In the genomic region with DNA sequence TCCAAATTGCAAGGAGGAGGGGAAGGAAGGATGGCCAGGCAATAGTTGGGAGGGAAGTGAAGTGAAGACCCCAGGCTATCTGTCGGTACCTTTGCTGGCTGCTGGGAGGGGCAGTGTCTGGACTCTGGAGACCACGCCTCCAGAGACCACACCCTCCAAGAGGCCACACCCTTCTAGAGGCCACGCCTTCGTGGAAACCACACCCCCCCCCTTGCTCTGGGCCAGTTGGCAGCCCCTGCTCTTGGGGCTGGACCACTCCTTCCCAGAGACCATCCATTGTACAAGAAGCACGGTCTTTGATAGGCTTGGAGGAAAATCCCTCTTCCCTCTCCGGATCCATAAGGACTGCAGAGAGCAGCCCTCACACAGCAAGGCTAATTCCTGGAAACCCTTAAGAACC, we compare ENCODE assay signal across 21 cellular contexts.
A peak's percentile ranks its signal among the peaks of the same experiment; 100 is the strongest.
DNase-seq lines count a peak whose midpoint lies in the region; ATAC-seq, FAIRE-seq and TF ChIP-seq lines count a peak whose summit lies in the region.
"Had no signal": no experiment of that assay in that cellular context is flagged by ENCODE, and none has a peak within 500 bp of the region (broad histone marks: within the 10 kb centered on the region; RNA-seq: fewer than 3 reads in every experiment).

No MANE protein-coding gene starts in this region.

- H2AK5ac ChIP-seq in H9 (ENCODE audit: insufficient read length, low read length) = no peak overlapping the region

- no peak overlapping the region for H3K23ac ChIP-seq in H9 (ENCODE audit: insufficient read length, low read depth, low read length)

- H3K4me1 ChIP-seq in H9 (ENCODE audit: insufficient read depth, low read length) = no peaks in the 10 kb centered on the region; the same call in 1 of the 2 replicates
- H3K4me1 ChIP-seq in GM12878 (ENCODE audit: control insufficient read depth, insufficient read depth, low read length) = no peaks in the 10 kb centered on the region
- H3K4me1 ChIP-seq in testis = no peaks in the 10 kb centered on the region
- H3K4me1 ChIP-seq: HAP-1 had no signal

- in situ Hi-C loops in GM12878 (cut with MboI) = no loop called here

- no peak overlapping the region for H3K14ac ChIP-seq in H9 (ENCODE audit: insufficient read depth, low read length)

- H3K9me3 Mint-ChIP-seq in H9 = peaks cover 0 to 2% of the 10 kb centered on the region in 2 experiments; a peak in 2 of 5 replicates
- H3K9me3 Mint-ChIP-seq in activated T-cell treated with anti-CD3 and anti-CD28 coated beads, Interleukin-2, amount 50 U/mL, for 24 hours = no peaks in the 10 kb centered on the region
- H3K9me3 Mint-ChIP-seq: CD8-positive, alpha-beta memory T cell had no signal

- H3K23me2 ChIP-seq in H9 (ENCODE audit: insufficient read length, low read depth, low read length, poor library complexity, severe bottlenecking) = no peaks in the 10 kb centered on the region

- WGBS in H9 (ENCODE audit: extremely low coverage, insufficient read length, low lambda C conversion rate) = no CpG with 5 or more reads among the region's 6 CpGs
- WGBS in GM12878 (ENCODE audit: insufficient coverage, insufficient replicate concordance, low lambda C conversion rate, missing lambda C conversion rate) = 62% methylated on average over 6 of the region's 6 CpGs
- whole genome bisulfite sequencing in testis, 2 donors = 64 to 76% methylated on average over 5 of the region's 6 CpGs

- ATAC-seq in GM12878 (peak; percentile 38; the same call in 1 of the 3 replicates), left ventricle myocardium superior (peak; percentile 58)

- H3K9me3 ChIP-seq in H9 (ENCODE audit: control insufficient read depth, low read depth, low read length) = no peaks in the 10 kb centered on the region
- H3K9me3 ChIP-seq in GM12878 (replicated peaks; ENCODE audit: control insufficient read depth, insufficient read depth, low read length) = no peaks in the 10 kb centered on the region
- H3K9me3 ChIP-seq in testis = no peaks in the 10 kb centered on the region
- H3K9me3 ChIP-seq: HAP-1, SK-N-SH had no signal

- no peak for TF ChIP-seq EP300 in GM12878 (IDR thresholded peaks at IDR 0.05; ENCODE audit: borderline replicate concordance in 1 of 2, control insufficient read depth in 1 of 2, low read depth in 2 of 2, low read length in 2 of 2)

- H2BK5ac ChIP-seq in H9 (ENCODE audit: insufficient read length, low read length) = no peak overlapping the region

- no peak overlapping the region for H3K4ac ChIP-seq in H9 (ENCODE audit: low read depth, low read length)

- H2BK12ac ChIP-seq in H9 (ENCODE audit: insufficient read length, low read depth, low read length) = no peak overlapping the region

- peaks cover 11 to 13% of the 10 kb centered on the region in 2 experiments for H3K4me1 Mint-ChIP-seq in H9
- H3K4me1 Mint-ChIP-seq in activated T-cell treated with anti-CD3 and anti-CD28 coated beads, Interleukin-2, amount 50 U/mL, for 24 hours (ENCODE audit: low read depth) = no peaks in the 10 kb centered on the region
- H3K4me1 Mint-ChIP-seq: CD8-positive, alpha-beta memory T cell had no signal

- no peak overlapping the region for H3K27ac ChIP-seq in H9 (ENCODE audit: insufficient read length, low read depth, low read length)
- H3K27ac ChIP-seq in GM12878 (ENCODE audit: control insufficient read depth, insufficient read depth) = no peak overlapping the region
- no peak overlapping the region for H3K27ac ChIP-seq in testis

- DNase-seq in H9 (peak; percentile 74), GM12878 (ENCODE audit: low read depth, low spot score) (no peak), left ventricle myocardium superior (peak; percentile 64), testis (peak; percentile 38), MV-4-11 (lab: John Stamatoyannopoulos, UW) (no peak), GM19240 (ENCODE audit: insufficient read length, low spot score) (no peak)
- no peak for DNase-seq in activated T-cell treated with anti-CD3 and anti-CD28 coated beads, Interleukin-2, amount 50 U/mL, for 24 hours
- DNase-seq: C1 segment of cervical spinal cord; CD8-positive, alpha-beta memory T cell; DMS53; EL; MM.1S; NCI-H1105; NCI-H2081; NCI-H2171 treated with DMSO at 0.1 percent for 48 hours; NCI-H748 treated with DMSO at 0.1 percent for 48 hours; NK-92 treated with Interleukin-12 subunit alpha and Interleukin-12 subunit beta, amount 100 ng/mL, for 24 hours; SHP77; SK-N-SH had no signal

- POLR2A ChIA-PET in GM12878 (lab: Charles Lee) = no interaction called here

- no peaks in the 10 kb centered on the region for H3K36me3 ChIP-seq in GM12878 (ENCODE audit: control insufficient read depth in 2 of 2, insufficient read depth in 2 of 2, low read length in 1 of 2)
- no peaks in the 10 kb centered on the region for H3K36me3 ChIP-seq in testis (ENCODE audit: low read depth, missing control alignments)
- H3K36me3 ChIP-seq: HAP-1 had no signal

- no peak overlapping the region for H2BK120ac ChIP-seq in H9 (ENCODE audit: low read depth, low read length, poor library complexity, severe bottlenecking)

- H3K56ac ChIP-seq in H9 (ENCODE audit: insufficient read length, low read depth, low read length) = no peak overlapping the region

- no peak overlapping the region for H2AFZ ChIP-seq in H9 (ENCODE audit: low read length)
- H2AFZ ChIP-seq in GM12878 (ENCODE audit: control insufficient read depth, low read depth, low read length) = no peak overlapping the region

- TF ChIP-seq RAD21 in GM12878 (IDR thresholded peaks at IDR 0.05; ENCODE audit: insufficient read depth, low read depth, low read length) = no peak

- H2BK15ac ChIP-seq in H9 (ENCODE audit: low read depth, low read length) = no peak overlapping the region

- H3K18ac ChIP-seq in H9 (ENCODE audit: insufficient read length, low read depth, low read length) = no peak overlapping the region

- no peaks in the 10 kb centered on the region; the same call in 1 of the 2 replicates for H3K27me3 Mint-ChIP-seq in H9 (ENCODE audit: low read depth)
- H3K27me3 Mint-ChIP-seq in activated T-cell treated with anti-CD3 and anti-CD28 coated beads, Interleukin-2, amount 50 U/mL, for 24 hours = no peaks in the 10 kb centered on the region

- SMC1A ChIA-PET in GM12878 (lab: Charles Lee; ENCODE audit: uncharacterized antibody, unreplicated experiment) = no interaction called here

- CTCF ChIA-PET in GM12878 (lab: Yijun Ruan, JAX) = no interaction called here

- no peak overlapping the region for H3K27ac Mint-ChIP-seq in H9
- H3K27ac Mint-ChIP-seq in activated T-cell treated with anti-CD3 and anti-CD28 coated beads, Interleukin-2, amount 50 U/mL, for 24 hours = no peak overlapping the region
- H3K27ac Mint-ChIP-seq: CD8-positive, alpha-beta memory T cell had no signal

- H2BK20ac ChIP-seq in H9 (ENCODE audit: low read depth, low read length, poor library complexity, severe bottlenecking) = no peak overlapping the region

- no peak for FAIRE-seq in GM12878 (lab: Jason Lieb, UNC)
- FAIRE-seq: RCC 7860 had no signal

- peaks cover 1% of the 10 kb centered on the region; the same call in 1 of the 2 replicates for H3K79me2 ChIP-seq in H9 (ENCODE audit: insufficient read depth, low read length)
- no peaks in the 10 kb centered on the region for H3K79me2 ChIP-seq in GM12878 (ENCODE audit: control insufficient read depth, insufficient read depth, low read length)

- TF ChIP-seq POLR2A in GM12878 (IDR thresholded peaks at IDR 0.05; ENCODE audit: low read depth, low read length) (no peak), testis (IDR thresholded peaks at IDR 0.05) (no peak)

- no peak overlapping the region for H4K5ac ChIP-seq in H9 (ENCODE audit: insufficient read length, low read depth, low read length)

- H3K4me3 ChIP-seq in GM12878 (no peak overlapping the region), testis (no peak overlapping the region)
- H3K4me3 ChIP-seq: HAP-1 had no signal

- TF ChIP-seq CTCF in H9 (conservative IDR thresholded peaks at IDR 0.05) (no peak), GM12878 (IDR thresholded peaks at IDR 0.05 in 2 of 3, conservative IDR thresholded peaks at IDR 0.05 in 1 of 3; ENCODE audit: control insufficient read depth in 2 of 3, extremely low read depth in 1 of 3, insufficient read depth in 1 of 3, low read depth in 3 of 3, low read length in 3 of 3) (no peak), testis (IDR thresholded peaks at IDR 0.05) (no peak)

- H3K4me2 ChIP-seq in H9 (ENCODE audit: insufficient read depth, insufficient read length, low read length) (no peak overlapping the region), GM12878 (ENCODE audit: control insufficient read depth, insufficient read depth) (no peak overlapping the region)
- H3K4me2 ChIP-seq: SK-N-SH had no signal

- H4K91ac ChIP-seq in H9 (ENCODE audit: insufficient read length, low read depth, low read length) = no peak overlapping the region

- H3K9ac ChIP-seq in H9 (ENCODE audit: extremely low read depth, insufficient read length, low read length) (no peak overlapping the region), GM12878 (ENCODE audit: control insufficient read depth, insufficient read depth, low read length) (no peak overlapping the region)
- H3K9ac ChIP-seq: SK-N-SH had no signal

- intact Hi-C loops in GM12878 (cut with micrococcal nuclease; ENCODE audit: unreplicated experiment) (no loop called here), left ventricle myocardium superior (cut with micrococcal nuclease) (no loop called here), testis (cut with DNase I; ENCODE audit: low total_unique reads) (no loop called here)

- H3K79me1 ChIP-seq in H9 (ENCODE audit: insufficient read depth, low read depth, low read length, poor library complexity, severe bottlenecking) = no peaks in the 10 kb centered on the region

- H3K27me3 ChIP-seq in H9 (ENCODE audit: insufficient read depth, low read length) (no peaks in the 10 kb centered on the region), GM12878 (replicated peaks in 1 of 2; ENCODE audit: control insufficient read depth in 2 of 2, insufficient read depth in 2 of 2, low read length in 1 of 2) (no peaks in the 10 kb centered on the region), testis (no peaks in the 10 kb centered on the region)

- H3K36me3 Mint-ChIP-seq in H9 (ENCODE audit: insufficient read depth in 1 of 3, low read depth in 3 of 3) = no peaks in the 10 kb centered on the region; a peak in 2 of 7 replicates
- H3K36me3 Mint-ChIP-seq in activated T-cell treated with anti-CD3 and anti-CD28 coated beads, Interleukin-2, amount 50 U/mL, for 24 hours (ENCODE audit: low read depth) = no peaks in the 10 kb centered on the region
- H3K36me3 Mint-ChIP-seq: CD8-positive, alpha-beta memory T cell had no signal

- no peak overlapping the region for H3T11ph ChIP-seq in H9 (ENCODE audit: low read length)

- no peaks in the 10 kb centered on the region for H4K20me1 ChIP-seq in H9 (ENCODE audit: control insufficient read depth, insufficient read depth, insufficient read length)
- no peaks in the 10 kb centered on the region for H4K20me1 ChIP-seq in GM12878 (ENCODE audit: control insufficient read depth, insufficient read depth)

- H4K8ac ChIP-seq in H9 (replicated peaks; ENCODE audit: insufficient read length, low read depth, low read length) = no peak overlapping the region

- BruUV-seq in GM12878 (replicated peaks; lab: Mats Ljungman, UMichigan) = no TSS peak

- RAD21 ChIA-PET in GM12878 (lab: Charles Lee; ENCODE audit: unreplicated experiment) = no interaction called here

- H3K4me3 Mint-ChIP-seq in H9 = no peak overlapping the region
- no peak overlapping the region for H3K4me3 Mint-ChIP-seq in activated T-cell treated with anti-CD3 and anti-CD28 coated beads, Interleukin-2, amount 50 U/mL, for 24 hours
- H3K4me3 Mint-ChIP-seq: CD8-positive, alpha-beta memory T cell had no signal

Comparison
In these comparisons a context has a peak if more than half of its experiments do, and no peak if none do; other contexts are left out.
1. DNase-seq: peak in H9 (single experiment), left ventricle myocardium superior (single experiment) and testis (single experiment); none in GM12878 (single experiment), activated T-cell treated with anti-CD3 and anti-CD28 coated beads, Interleukin-2, amount 50 U/mL, for 24 hours (single experiment), MV-4-11 (single experiment) and GM19240 (single experiment).